In the genomic region with DNA sequence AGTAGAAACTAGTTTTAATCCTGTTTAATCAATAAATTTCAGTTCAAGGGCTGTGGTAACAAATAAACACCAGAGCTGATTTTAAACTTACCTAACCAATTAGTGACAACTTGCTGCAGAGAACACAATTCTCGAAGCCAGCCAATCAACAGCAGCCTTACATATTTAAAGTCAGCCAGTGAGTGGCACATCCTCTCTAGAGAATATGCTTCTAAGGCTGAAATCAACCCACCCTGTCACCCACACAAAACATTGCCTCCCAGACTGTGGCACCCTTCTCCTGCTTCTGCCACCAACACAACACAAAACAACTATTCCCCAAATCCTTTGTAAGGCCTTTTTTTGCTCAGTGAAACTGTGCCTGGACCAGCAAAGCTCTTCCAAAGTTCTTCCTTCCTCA, we compare ENCODE assay signal across 2 cellular contexts.
TF ChIP-seq lines count a peak whose summit lies in the region.

No MANE protein-coding gene starts in this region.

TF ChIP-seq in IMR-90, 13 proteins besides CTCF, POLR2A, EP300 and RAD21 (continued from another document):
- TF ChIP-seq ELK1 (IDR thresholded peaks at IDR 0.05; ENCODE audit: borderline replicate concordance, low read depth, low read length) (no peak), RCOR1 (IDR thresholded peaks at IDR 0.05; ENCODE audit: insufficient replicate concordance, low read length) (no peak), CEBPB (IDR thresholded peaks at IDR 0.05; ENCODE audit: low read depth, low read length) (no peak), SMC3 (IDR thresholded peaks at IDR 0.05; ENCODE audit: low read depth, low read length) (no peak), BHLHE40 (IDR thresholded peaks at IDR 0.05; ENCODE audit: low read depth, low read length) (no peak), MAFK (IDR thresholded peaks at IDR 0.05; ENCODE audit: low read depth, low read length) (no peak), CHD1 (IDR thresholded peaks at IDR 0.05; ENCODE audit: low read depth, low read length) (no peak), FOS (IDR thresholded peaks at IDR 0.05; ENCODE audit: low read depth, low read length) (no peak), NFE2L2 (IDR thresholded peaks at IDR 0.05; ENCODE audit: low read depth, low read length) (no peak), MAZ (IDR thresholded peaks at IDR 0.05; ENCODE audit: borderline replicate concordance, low read depth, low read length) (no peak), RFX5 (IDR thresholded peaks at IDR 0.05; ENCODE audit: low read depth, low read length) (no peak)
- TF ChIP-seq, protein P1, sequence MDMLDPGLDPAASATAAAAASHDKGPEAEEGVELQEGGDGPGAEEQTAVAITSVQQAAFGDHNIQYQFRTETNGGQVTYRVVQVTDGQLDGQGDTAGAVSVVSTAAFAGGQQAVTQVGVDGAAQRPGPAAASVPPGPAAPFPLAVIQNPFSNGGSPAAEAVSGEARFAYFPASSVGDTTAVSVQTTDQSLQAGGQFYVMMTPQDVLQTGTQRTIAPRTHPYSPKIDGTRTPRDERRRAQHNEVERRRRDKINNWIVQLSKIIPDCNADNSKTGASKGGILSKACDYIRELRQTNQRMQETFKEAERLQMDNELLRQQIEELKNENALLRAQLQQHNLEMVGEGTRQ (IDR thresholded peaks at IDR 0.05; ENCODE audit: low read depth, low read length) = no peak
TF ChIP-seq in IMR-90: peak in this region for 0.

TF ChIP-seq in K562, 482 proteins besides CTCF, POLR2A, EP300 and RAD21:
- no peak for TF ChIP-seq ZMIZ1 (IDR thresholded peaks at IDR 0.05; ENCODE audit: low read depth in 2 of 2, low read length in 2 of 2)
- no peak for TF ChIP-seq SMARCA4 (IDR thresholded peaks at IDR 0.05)
- TF ChIP-seq EP400 (IDR thresholded peaks at IDR 0.05) = no peak
- no peak for TF ChIP-seq ZNF717 (CRISPR knock-in tag; IDR thresholded peaks at IDR 0.05)
- TF ChIP-seq, protein P2, sequence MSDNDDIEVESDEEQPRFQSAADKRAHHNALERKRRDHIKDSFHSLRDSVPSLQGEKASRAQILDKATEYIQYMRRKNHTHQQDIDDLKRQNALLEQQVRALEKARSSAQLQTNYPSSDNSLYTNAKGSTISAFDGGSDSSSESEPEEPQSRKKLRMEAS (CRISPR knock-in tag; IDR thresholded peaks at IDR 0.05) = no peak
- TF ChIP-seq ZNF12 (CRISPR knock-in tag; IDR thresholded peaks at IDR 0.05) = no peak
- TF ChIP-seq XRCC5 (IDR thresholded peaks at IDR 0.05; ENCODE audit: low read depth, low read length) = no peak
- no peak for TF ChIP-seq HEY1 (CRISPR knock-in tag; IDR thresholded peaks at IDR 0.05; ENCODE audit: borderline replicate concordance)
